Comparison of ENCODE assay signal across 8 cellular contexts in genomic region chr1:8816831-8817412, GRCh38. TPM values are rescaled to one million over a fixed set of nuclear protein-coding genes. Genes with fewer than 3 reads are reported as not detected.
DNase-seq lines count a peak whose midpoint lies in the region; ATAC-seq and TF ChIP-seq lines count a peak whose summit lies in the region.

No MANE protein-coding gene starts in this region.

- CTCF ChIA-PET in activated naive CD4-positive, alpha-beta T cell treated with anti-CD3 and anti-CD28 coated beads, Interleukin-2, amount 10 ng/mL, durations not matched to agents 7 days and 5 days (lab: Charles Lee): interaction anchor here (0.6 kb wide), 1 partner anchor 287 kb away, joined by 3 read pairs; no protein-coding TSS in a partner anchor

- peak overlapping the region; percentile 86 for H3K27ac Mint-ChIP-seq in activated naive CD4-positive, alpha-beta T cell treated with anti-CD3 and anti-CD28 coated beads, Interleukin-2, amount 10 ng/mL, durations not matched to agents 7 days and 5 days

- H3K4me1 ChIP-seq in cardiac muscle cell (ENCODE audit: low read depth): peaks cover 15% of the 10 kb centered on the region

- ATAC-seq in GM19455 (IDR thresholded peaks at IDR 0.05; ENCODE audit: unreplicated experiment): peak; percentile 21
- ATAC-seq in GM18909 (IDR thresholded peaks at IDR 0.05; ENCODE audit: poor library complexity, unreplicated experiment): no peak
- no peak for ATAC-seq in GM18520 (IDR thresholded peaks at IDR 0.05; ENCODE audit: unreplicated experiment)

- TF ChIP-seq CTCF in C4-2B (conservative IDR thresholded peaks at IDR 0.05): no peak
- no peak for TF ChIP-seq CTCF in cardiac muscle cell (IDR thresholded peaks at IDR 0.05; ENCODE audit: low read depth, low read length)

- H3K27ac ChIP-seq in C4-2B (peak overlapping the region; percentile 87), cardiac muscle cell (peak overlapping the region; percentile 98)

- peaks cover 2% of the 10 kb centered on the region for H3K36me3 Mint-ChIP-seq in activated naive CD4-positive, alpha-beta T cell treated with anti-CD3 and anti-CD28 coated beads, Interleukin-2, amount 10 ng/mL, durations not matched to agents 7 days and 5 days

- no peaks in the 10 kb centered on the region for H3K9me3 Mint-ChIP-seq in activated naive CD4-positive, alpha-beta T cell treated with anti-CD3 and anti-CD28 coated beads, Interleukin-2, amount 10 ng/mL, durations not matched to agents 7 days and 5 days

- DNase-seq in NCI-H69 (lab: John Stamatoyannopoulos, UW) (peak; percentile 51), cardiac muscle cell (ENCODE audit: low read depth in 1 of 2, low spot score in 1 of 2) (peak in 1 of 2 donors; percentile 11), pons (ENCODE audit: low spot score) (peak; percentile 60)
- DNase-seq in activated naive CD4-positive, alpha-beta T cell treated with anti-CD3 and anti-CD28 coated beads, Interleukin-2, amount 10 ng/mL, durations not matched to agents 7 days and 5 days: peak; percentile 42

- peaks cover 34% of the 10 kb centered on the region for H3K27me3 Mint-ChIP-seq in activated naive CD4-positive, alpha-beta T cell treated with anti-CD3 and anti-CD28 coated beads, Interleukin-2, amount 10 ng/mL, durations not matched to agents 7 days and 5 days

- no peaks in the 10 kb centered on the region for H3K27me3 ChIP-seq in cardiac muscle cell

- H3K36me3 ChIP-seq in cardiac muscle cell: no peaks in the 10 kb centered on the region

- peak overlapping the region; percentile 100 for H3K4me3 ChIP-seq in cardiac muscle cell

- peak overlapping the region; percentile 85 for H3K4me3 Mint-ChIP-seq in activated naive CD4-positive, alpha-beta T cell treated with anti-CD3 and anti-CD28 coated beads, Interleukin-2, amount 10 ng/mL, durations not matched to agents 7 days and 5 days

- H3K9me3 ChIP-seq in cardiac muscle cell (ENCODE audit: low read depth): no peaks in the 10 kb centered on the region

- H3K4me1 Mint-ChIP-seq in activated naive CD4-positive, alpha-beta T cell treated with anti-CD3 and anti-CD28 coated beads, Interleukin-2, amount 10 ng/mL, durations not matched to agents 7 days and 5 days: peaks cover 40% of the 10 kb centered on the region

RNA-seq across cellular contexts. Expression of gene RERE, which starts 0.5 kb away (rescaled TPM):
- total RNA-seq in cardiac muscle cell: 59.5 and 81.0 TPM in 2 replicates
- polyA plus RNA-seq in cardiac muscle cell: 70.3 and 72.5 TPM in 2 replicates
